In genomic region chr9:134858051-134858841, GRCh38 we compare ENCODE assay signal across 9 cellular contexts. TPM values are rescaled to one million over a fixed set of nuclear protein-coding genes. Genes with fewer than 3 reads are reported as not detected.
DNase-seq lines count a peak whose midpoint lies in the region; ATAC-seq, FAIRE-seq and TF ChIP-seq lines count a peak whose summit lies in the region.
"Had no signal": no experiment of that assay in that cellular context is flagged by ENCODE, and none has a peak within 500 bp of the region (broad histone marks: within the 10 kb centered on the region; RNA-seq: fewer than 3 reads in every experiment).

No MANE protein-coding gene starts in this region.

- no peak overlapping the region for H3K4me2 ChIP-seq in H1 (ENCODE audit: insufficient read depth in 1 of 2, low read depth in 2 of 2, low read length in 2 of 2)
- H3K4me2 ChIP-seq: KMS-11 had no signal

- H3K27me3 ChIP-seq in H1 (replicated peaks in 1 of 4; ENCODE audit: control insufficient read depth in 3 of 4, extremely low read depth in 1 of 4, insufficient read depth in 3 of 4, low read length in 3 of 4) = no peaks in the 10 kb centered on the region
- H3K27me3 ChIP-seq in HAP-1 (ENCODE audit: low read depth) = no peaks in the 10 kb centered on the region
- no peaks in the 10 kb centered on the region for H3K27me3 ChIP-seq in effector memory CD4-positive, alpha-beta T cell (replicated peaks; ENCODE audit: control insufficient read depth, insufficient read depth, low read length, poor library complexity, severe bottlenecking)

- CTCF ChIA-PET in H1 (lab: Charles Lee; ENCODE audit: partially characterized antibody) = interaction anchor here (0.6 to 1.2 kb wide), 3 partner anchors 79 to 415 kb away, joined by 3 read pairs; no protein-coding TSS in a partner anchor

- H4K5ac ChIP-seq in H1 (ENCODE audit: insufficient read length, low read depth, low read length) = no peak overlapping the region

- H3K4me1 ChIP-seq in H1 (replicated peaks in 1 of 4; ENCODE audit: control insufficient read depth in 3 of 4, insufficient read depth in 4 of 4, low read length in 3 of 4) = no peaks in the 10 kb centered on the region
- no peaks in the 10 kb centered on the region for H3K4me1 ChIP-seq in HAP-1
- no peaks in the 10 kb centered on the region for H3K4me1 ChIP-seq in effector memory CD4-positive, alpha-beta T cell (ENCODE audit: control insufficient read depth, insufficient read depth, low read length, poor library complexity, severe bottlenecking)

- H2AK5ac ChIP-seq in H1 (ENCODE audit: low read depth, low read length) = no peak overlapping the region

- peak overlapping the region; percentile 26 for H4K91ac ChIP-seq in H1 (replicated peaks; ENCODE audit: insufficient read length, low read length)

- ATAC-seq in GM21423 (IDR thresholded peaks at IDR 0.05; ENCODE audit: unreplicated experiment) (peak; percentile 76), HG03521 (IDR thresholded peaks at IDR 0.05; ENCODE audit: unreplicated experiment) (peak; percentile 68), GM18519 (IDR thresholded peaks at IDR 0.05; ENCODE audit: low FRiP score, unreplicated experiment) (no peak)

- H3K79me2 ChIP-seq in H1 (ENCODE audit: control insufficient read depth in 1 of 2, insufficient read depth in 2 of 2, low read length in 2 of 2) = no peaks in the 10 kb centered on the region

- H2BK20ac ChIP-seq in H1 (ENCODE audit: low read length) = no peak overlapping the region

- H3K27ac ChIP-seq in H1 (ENCODE audit: low read depth, low read length) = no peak overlapping the region
- H3K27ac ChIP-seq in effector memory CD4-positive, alpha-beta T cell (ENCODE audit: insufficient read depth, low read length, poor library complexity, severe bottlenecking) = no peak overlapping the region
- H3K27ac ChIP-seq: KMS-11 had no signal

- no peak overlapping the region for H3K18ac ChIP-seq in H1 (ENCODE audit: extremely low read depth, low read length)

- H3K4me3 ChIP-seq in H1 (ENCODE audit: extremely low read depth in 1 of 4, insufficient read depth in 2 of 4, low read depth in 3 of 4, low read length in 4 of 4) = no peak overlapping the region
- H3K4me3 ChIP-seq in HAP-1 = no peak overlapping the region
- H3K4me3 ChIP-seq in effector memory CD4-positive, alpha-beta T cell (ENCODE audit: insufficient read depth, low read depth, low read length, poor library complexity, severe bottlenecking) = no peak overlapping the region

- no peak for TF ChIP-seq EP300 in H1 (IDR thresholded peaks at IDR 0.05; ENCODE audit: borderline replicate concordance in 1 of 2, low read depth in 2 of 2, low read length in 2 of 2)

- no peak overlapping the region for H2BK15ac ChIP-seq in H1 (ENCODE audit: low read length)

- no peak overlapping the region for H3K23ac ChIP-seq in H1 (ENCODE audit: insufficient read length)

- H3K36me3 ChIP-seq in H1 (ENCODE audit: control insufficient read depth in 2 of 4, insufficient read depth in 4 of 4, low read length in 3 of 4) (no peaks in the 10 kb centered on the region; a peak in 1 of 8 replicates), HAP-1 (replicated peaks) (no peaks in the 10 kb centered on the region)
- no peaks in the 10 kb centered on the region for H3K36me3 ChIP-seq in effector memory CD4-positive, alpha-beta T cell (ENCODE audit: control insufficient read depth, insufficient read depth, low read length)

- no peaks in the 10 kb centered on the region for H4K20me1 ChIP-seq in H1 (replicated peaks in 1 of 2; ENCODE audit: control insufficient read depth in 1 of 2, insufficient read depth in 2 of 2, low read length in 2 of 2)

- in situ Hi-C loops in HAP-1 (cut with MboI; ENCODE audit: low sequenced_read_pairs) = no loop called here

- no peak for DNase-seq in GM12891 (ENCODE audit: insufficient read length, low spot score)
- DNase-seq in H1 (ENCODE audit: low read depth in 1 of 2, low spot score in 2 of 2) = no peak
- DNase-seq in HAP-1 (ENCODE audit: low spot score in 2 of 2) = no peak
- no peak for DNase-seq in effector memory CD4-positive, alpha-beta T cell
- no peak for DNase-seq in frontal cortex (ENCODE audit: low spot score in 2 of 2)

- no peaks in the 10 kb centered on the region for H3K79me1 ChIP-seq in H1 (ENCODE audit: low read depth, low read length)

- H2BK12ac ChIP-seq in H1 (ENCODE audit: low read depth, low read length) = no peak overlapping the region

- H3K4ac ChIP-seq in H1 (replicated peaks; ENCODE audit: insufficient read length, low read depth, low read length) = no peak overlapping the region

- H2AFZ ChIP-seq in H1 (ENCODE audit: low read length) = 0 out of 2 replicates have a peak overlapping the region, but pooled peaks have one; percentile 17

- TF ChIP-seq CTCF in H1 (IDR thresholded peaks at IDR 0.05; ENCODE audit: control extremely low read depth in 1 of 3, insufficient read depth in 1 of 3, low read depth in 1 of 3, low read length in 3 of 3) = peak in 1 of 3 experiments; percentile 8; a peak in 1 of 4 replicates

- TF ChIP-seq RAD21 in H1 (IDR thresholded peaks at IDR 0.05 in 1 of 2, conservative IDR thresholded peaks at IDR 0.05 in 1 of 2; ENCODE audit: low read depth in 2 of 2, low read length in 2 of 2) = peak in 1 of 2 experiments; percentile 29; a peak in 2 of 4 replicates

- H3K23me2 ChIP-seq in H1 (ENCODE audit: low read depth, low read length) = no peaks in the 10 kb centered on the region

- 83% methylated on average over 11 of the region's 11 CpGs; no CpG with 5 or more reads in 1 of the 2 experiments for WGBS in H1 (ENCODE audit: extremely low coverage in 1 of 2, insufficient coverage in 1 of 2, insufficient read length in 1 of 2, insufficient replicate concordance in 2 of 2, low coverage in 1 of 2, low lambda C conversion rate in 2 of 2, missing lambda C conversion rate in 1 of 2), 2 experiments

- H3K9ac ChIP-seq in H1 (replicated peaks in 1 of 4; ENCODE audit: extremely low read depth in 1 of 4, low read depth in 3 of 4, low read length in 3 of 4) = no peak overlapping the region
- H3K9ac ChIP-seq: KMS-11 had no signal

- no peak overlapping the region for H2BK5ac ChIP-seq in H1 (ENCODE audit: low read depth, low read length)

- FAIRE-seq in GM12891 (lab: Jason Lieb, UNC) (peak; percentile 93), H1 (lab: Jason Lieb, UNC) (no peak), frontal cortex (lab: Jason Lieb, UNC) (no peak)

- no peak overlapping the region for H3K14ac ChIP-seq in H1 (ENCODE audit: insufficient read length)

- POLR2A ChIA-PET in H1 (lab: Charles Lee; ENCODE audit: partially characterized antibody) = interaction anchor here (0.6 to 0.7 kb wide), 2 partner anchors 73 to 492 kb away, joined by 3 read pairs; no protein-coding TSS in a partner anchor

- no peak; the same call in 1 of the 2 replicates for TF ChIP-seq POLR2A in GM12891 (IDR thresholded peaks at IDR 0.05; ENCODE audit: low read depth, low read length)
- no peak for TF ChIP-seq POLR2A in H1 (IDR thresholded peaks at IDR 0.05; ENCODE audit: control extremely low read depth in 1 of 2, low read depth in 2 of 2, low read length in 2 of 2)

- no peak overlapping the region for H3K56ac ChIP-seq in H1 (replicated peaks; ENCODE audit: insufficient read length, low read depth, low read length)

- peaks cover 0 to 4% of the 10 kb centered on the region in 2 experiments; a peak in 2 of 4 replicates for H3K9me3 ChIP-seq in H1 (ENCODE audit: insufficient read depth in 2 of 2, low read depth in 1 of 2, low read length in 1 of 2)
- H3K9me3 ChIP-seq in HAP-1 = no peaks in the 10 kb centered on the region
- H3K9me3 ChIP-seq in effector memory CD4-positive, alpha-beta T cell (ENCODE audit: control insufficient read depth, low read length) = no peaks in the 10 kb centered on the region

- no peak overlapping the region for H2BK120ac ChIP-seq in H1 (replicated peaks; ENCODE audit: low read depth, low read length)

- no peak overlapping the region for H4K8ac ChIP-seq in H1 (ENCODE audit: extremely low read depth, insufficient read depth, low read length)

TF ChIP-seq in GM12891, 5 proteins besides CTCF, POLR2A, EP300 and RAD21:
- TF ChIP-seq POU2F2 (IDR thresholded peaks at IDR 0.05; ENCODE audit: low read depth, low read length) (peak; percentile 61; the same call in 1 of the 2 replicates), SPI1 (IDR thresholded peaks at IDR 0.05; ENCODE audit: low read depth, low read length) (peak; percentile 64), POLR2AphosphoS5 (IDR thresholded peaks at IDR 0.05; ENCODE audit: low read depth, low read length) (no peak)

TF ChIP-seq in H1, 55 proteins besides CTCF, POLR2A, EP300 and RAD21 (continues in another document):
- no peak for TF ChIP-seq TEAD4 (IDR thresholded peaks at IDR 0.05; ENCODE audit: low read depth, low read length)
- no peak for TF ChIP-seq CREB1 (IDR thresholded peaks at IDR 0.05)
- TF ChIP-seq TCF12 (IDR thresholded peaks at IDR 0.05; ENCODE audit: low read depth, low read length) = no peak
- no peak for TF ChIP-seq SIX5 (IDR thresholded peaks at IDR 0.05; ENCODE audit: low read depth, low read length)
- no peak for TF ChIP-seq TAF7 (optimal IDR thresholded peaks at IDR 0.05; ENCODE audit: borderline replicate concordance, low read depth, low read length)
- no peak for TF ChIP-seq NRF1 (IDR thresholded peaks at IDR 0.05; ENCODE audit: low read depth, low read length)
- no peak for TF ChIP-seq MAFK (IDR thresholded peaks at IDR 0.05; ENCODE audit: low read depth, low read length)
- TF ChIP-seq CEBPB (IDR thresholded peaks at IDR 0.05; ENCODE audit: low read depth, low read length) = no peak

RNA-seq across cellular contexts. Expression of gene FCN2, which starts 22.4 kb away (rescaled TPM):
- not detected for polyA plus RNA-seq in GM12891 (2012; ENCODE audit: low read depth, missing spikeins)
- not detected in 2 replicates for total RNA-seq in H1 (2021; fragmentation: NEBNext Ultra II Directional; extraction: Animal tissue kit (Norgen Biotek cat#: 25700))
- polyA plus RNA-seq in H1 (2011; rRNA removed) = not detected in 2 replicates
- polyA plus RNA-seq in H1 (2011; cell fraction: cytosol; rRNA removed) = not detected
- not detected for polyA plus RNA-seq in H1 (2011; cell fraction: nucleus; rRNA removed)
- not detected in 4 replicates for polyA plus RNA-seq in H1 (2012, experiment 1 of 2)
- not detected for polyA plus RNA-seq in H1 (2012, experiment 2 of 2)
- not detected for polyA plus RNA-seq in H1 (2013, experiment 1 of 2)
- not detected for polyA plus RNA-seq in H1 (2013, experiment 2 of 2)
- not detected in 2 replicates for polyA minus RNA-seq in H1 (2011; rRNA and poly(A)+ RNA removed)
- polyA minus RNA-seq in H1 (2011; cell fraction: cytosol; rRNA and poly(A)+ RNA removed) = not detected
- not detected for polyA minus RNA-seq in H1 (2011; cell fraction: nucleus; rRNA and poly(A)+ RNA removed)
- not detected for total RNA-seq in frontal cortex

RNA-seq across cellular contexts. Expression of gene FCN1, which starts 59.5 kb away (rescaled TPM):
- not detected for polyA plus RNA-seq in GM12891 (2012; ENCODE audit: low read depth, missing spikeins)
- total RNA-seq in H1 (2021; fragmentation: NEBNext Ultra II Directional; extraction: Animal tissue kit (Norgen Biotek cat#: 25700)) = not detected in 2 replicates
- polyA plus RNA-seq in H1 (2011; rRNA removed) = not detected in 2 replicates
- not detected for polyA plus RNA-seq in H1 (2011; cell fraction: cytosol; rRNA removed)
- polyA plus RNA-seq in H1 (2011; cell fraction: nucleus; rRNA removed) = not detected
- polyA plus RNA-seq in H1 (2012, experiment 1 of 2) = not detected in 4 replicates
- polyA plus RNA-seq in H1 (2012, experiment 2 of 2) = not detected
- polyA plus RNA-seq in H1 (2013, experiment 1 of 2) = not detected
- not detected for polyA plus RNA-seq in H1 (2013, experiment 2 of 2)
- not detected in 2 replicates for polyA minus RNA-seq in H1 (2011; rRNA and poly(A)+ RNA removed)
- polyA minus RNA-seq in H1 (2011; cell fraction: cytosol; rRNA and poly(A)+ RNA removed) = not detected
- polyA minus RNA-seq in H1 (2011; cell fraction: nucleus; rRNA and poly(A)+ RNA removed) = not detected
- 0.82 TPM for total RNA-seq in frontal cortex
